ENCODE assay signal across 26 cellular contexts in the genomic region with DNA sequence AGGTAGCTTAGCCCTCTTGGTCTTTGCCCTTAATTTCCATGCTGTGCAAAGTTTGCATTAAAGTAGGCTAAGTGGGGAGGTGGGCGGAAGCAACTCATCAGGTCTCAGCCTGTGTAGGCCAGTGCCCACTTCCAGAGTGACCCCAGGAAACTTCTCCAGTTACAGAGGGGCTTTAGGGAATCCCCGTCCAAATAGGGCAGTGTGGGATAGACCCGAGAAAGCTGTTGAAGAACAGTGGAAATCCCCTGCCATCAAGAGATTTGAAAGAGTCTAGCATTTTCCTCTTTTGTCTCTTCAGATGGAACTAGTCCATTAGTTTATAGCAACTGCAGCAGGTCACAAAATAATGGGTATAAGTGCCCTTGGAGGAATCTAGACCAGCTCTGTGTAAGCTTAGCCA. TPM values are rescaled to one million over a fixed set of nuclear protein-coding genes. Genes with fewer than 3 reads are reported as not detected.
DNase-seq lines count a peak whose midpoint lies in the region; ATAC-seq, FAIRE-seq and TF ChIP-seq lines count a peak whose summit lies in the region.
"Had no signal": no experiment of that assay in that cellular context is flagged by ENCODE, and none has a peak within 500 bp of the region (broad histone marks: within the 10 kb centered on the region; RNA-seq: fewer than 3 reads in every experiment).

No MANE protein-coding gene starts in this region.

- H3K4me2 ChIP-seq in GM23338: no peak overlapping the region

- no peaks in the 10 kb centered on the region for H3K9me2 ChIP-seq in GM23338 (ENCODE audit: insufficient read depth)

- no peaks in the 10 kb centered on the region for H3K27me3 Mint-ChIP-seq in GM23338 (ENCODE audit: insufficient read depth, low read depth, poor library complexity)
- H3K27me3 Mint-ChIP-seq: central memory CD8-positive, alpha-beta T cell had no signal

- no peaks in the 10 kb centered on the region for H3K36me3 Mint-ChIP-seq in GM23338 (ENCODE audit: low read depth)

- H3K27me3 ChIP-seq in GM23338 (ENCODE audit: insufficient read depth) (peaks cover 5% of the 10 kb centered on the region; the same call in 1 of the 2 replicates), ascending aorta (no peaks in the 10 kb centered on the region)
- H3K27me3 ChIP-seq: esophagus squamous epithelium had no signal

- H2AFZ ChIP-seq in GM23338: no peak overlapping the region

- peak; percentile 24 for DNase-seq in GM10248 (ENCODE audit: extremely low spot score)
- DNase-seq in GM23338 (ENCODE audit: low spot score): no peak
- DNase-seq in NCI-H1092 (lab: John Stamatoyannopoulos, UW): no peak
- DNase-seq in ascending aorta (ENCODE audit: low spot score in 2 of 2): no peak
- no peak for DNase-seq in NCI-H2227 (lab: John Stamatoyannopoulos, UW; ENCODE audit: unreplicated experiment)
- no peak for DNase-seq in urothelium cell line (ENCODE audit: low spot score)
- DNase-seq: 8988T; activated CD4-positive, alpha-beta T cell treated with anti-CD3 and anti-CD28 coated beads for 48 hours; activated gamma-delta T cell treated with Interleukin-2 at 50 U/mL for 16 hours; amygdala; BE2C; effector CD8-positive, alpha-beta T cell; esophagus squamous epithelium; left cardiac atrium; midbrain; NCI-H2029 treated with DMSO at 0.1 percent for 48 hours; NCI-H526 treated with DMSO at 0.1 percent for 48 hours; psoas muscle; small intestine; stimulated activated CD8-positive, alpha-beta memory T cell treated with anti-CD3 and anti-CD28 coated beads, Interleukin-4, amount 100 ng/mL, for 48 hours had no signal

- no peaks in the 10 kb centered on the region for H3K9me3 Mint-ChIP-seq in GM23338
- H3K9me3 Mint-ChIP-seq: central memory CD8-positive, alpha-beta T cell had no signal

- 0 out of 3 replicates have a peak, but pooled peaks cover 4% of the 10 kb centered on the region for H3K4me1 Mint-ChIP-seq in GM23338
- H3K4me1 Mint-ChIP-seq: central memory CD8-positive, alpha-beta T cell had no signal

- POLR2A ChIA-PET in GM10248 (lab: Yijun Ruan, JAX): interaction anchor here (1.1 kb wide), 1 partner anchor 11 kb away, joined by 9 read pairs; no protein-coding TSS in a partner anchor

- H3K4me3 ChIP-seq in GM23338 (no peak overlapping the region), ascending aorta (no peak overlapping the region)
- H3K4me3 ChIP-seq: esophagus squamous epithelium, psoas muscle, thoracic aorta had no signal

- H3K27ac Mint-ChIP-seq in GM23338: no peak overlapping the region

- CTCF ChIA-PET in GM10248 (lab: Yijun Ruan, JAX): interaction anchor here (1.0 to 2.3 kb wide), 13 partner anchors 8 to 267 kb away, joined by 3 to 12 read pairs (median 5); a partner anchor contains a TSS

- no peak for TF ChIP-seq CTCF in GM10248 (IDR thresholded peaks at IDR 0.05; ENCODE audit: control extremely low read depth, extremely low read depth, low read depth, missing control alignments)
- TF ChIP-seq CTCF in GM23338 (conservative IDR thresholded peaks at IDR 0.05; ENCODE audit: low read depth in 2 of 2): no peak
- TF ChIP-seq CTCF in ascending aorta (IDR thresholded peaks at IDR 0.05): no peak

- ATAC-seq in GM19023 (IDR thresholded peaks at IDR 0.05; ENCODE audit: unreplicated experiment) (peak; percentile 59), GM23338 (0 out of 3 replicates have a peak, but pooled peaks have one; percentile 23), HG03342 (IDR thresholded peaks at IDR 0.05; ENCODE audit: unreplicated experiment) (peak; percentile 47)
- ATAC-seq: left cardiac atrium, psoas muscle, Right ventricle myocardium inferior had no signal

- intact Hi-C loops in ascending aorta (cut with DNase I): no loop called here

- no peaks in the 10 kb centered on the region for H3K79me2 ChIP-seq in GM23338 (replicated peaks; ENCODE audit: insufficient read depth)

- H3K4me1 ChIP-seq in GM23338 (ENCODE audit: insufficient read depth) (no peaks in the 10 kb centered on the region), ascending aorta (no peaks in the 10 kb centered on the region)
- H3K4me1 ChIP-seq: BE2C, esophagus squamous epithelium, psoas muscle had no signal

- no peaks in the 10 kb centered on the region for H3F3A ChIP-seq in GM23338 (replicated peaks; ENCODE audit: low read depth)

- no peaks in the 10 kb centered on the region for H3K36me3 ChIP-seq in GM23338 (ENCODE audit: insufficient read depth)
- no peaks in the 10 kb centered on the region for H3K36me3 ChIP-seq in ascending aorta
- H3K36me3 ChIP-seq: BE2C, esophagus squamous epithelium, thoracic aorta had no signal

- no peaks in the 10 kb centered on the region for H4K20me1 ChIP-seq in GM23338 (replicated peaks; ENCODE audit: insufficient read depth)

- no peak overlapping the region for H3K4me3 Mint-ChIP-seq in GM23338
- H3K4me3 Mint-ChIP-seq: central memory CD8-positive, alpha-beta T cell had no signal

- FAIRE-seq in urothelium cell line (lab: Jason Lieb, UNC): no peak
- FAIRE-seq: H1, small intestine had no signal

- no peaks in the 10 kb centered on the region for H3K9me3 ChIP-seq in ascending aorta
- H3K9me3 ChIP-seq: BE2C, esophagus squamous epithelium, psoas muscle, thoracic aorta had no signal

- H3K27ac ChIP-seq in GM23338 (ENCODE audit: low read depth) (no peak overlapping the region), ascending aorta (no peak overlapping the region)
- H3K27ac ChIP-seq: esophagus squamous epithelium, psoas muscle, thoracic aorta had no signal

TF ChIP-seq in GM23338, 12 proteins besides CTCF, POLR2A, EP300 and RAD21 (continues in another document):
- TF ChIP-seq, protein P1, sequence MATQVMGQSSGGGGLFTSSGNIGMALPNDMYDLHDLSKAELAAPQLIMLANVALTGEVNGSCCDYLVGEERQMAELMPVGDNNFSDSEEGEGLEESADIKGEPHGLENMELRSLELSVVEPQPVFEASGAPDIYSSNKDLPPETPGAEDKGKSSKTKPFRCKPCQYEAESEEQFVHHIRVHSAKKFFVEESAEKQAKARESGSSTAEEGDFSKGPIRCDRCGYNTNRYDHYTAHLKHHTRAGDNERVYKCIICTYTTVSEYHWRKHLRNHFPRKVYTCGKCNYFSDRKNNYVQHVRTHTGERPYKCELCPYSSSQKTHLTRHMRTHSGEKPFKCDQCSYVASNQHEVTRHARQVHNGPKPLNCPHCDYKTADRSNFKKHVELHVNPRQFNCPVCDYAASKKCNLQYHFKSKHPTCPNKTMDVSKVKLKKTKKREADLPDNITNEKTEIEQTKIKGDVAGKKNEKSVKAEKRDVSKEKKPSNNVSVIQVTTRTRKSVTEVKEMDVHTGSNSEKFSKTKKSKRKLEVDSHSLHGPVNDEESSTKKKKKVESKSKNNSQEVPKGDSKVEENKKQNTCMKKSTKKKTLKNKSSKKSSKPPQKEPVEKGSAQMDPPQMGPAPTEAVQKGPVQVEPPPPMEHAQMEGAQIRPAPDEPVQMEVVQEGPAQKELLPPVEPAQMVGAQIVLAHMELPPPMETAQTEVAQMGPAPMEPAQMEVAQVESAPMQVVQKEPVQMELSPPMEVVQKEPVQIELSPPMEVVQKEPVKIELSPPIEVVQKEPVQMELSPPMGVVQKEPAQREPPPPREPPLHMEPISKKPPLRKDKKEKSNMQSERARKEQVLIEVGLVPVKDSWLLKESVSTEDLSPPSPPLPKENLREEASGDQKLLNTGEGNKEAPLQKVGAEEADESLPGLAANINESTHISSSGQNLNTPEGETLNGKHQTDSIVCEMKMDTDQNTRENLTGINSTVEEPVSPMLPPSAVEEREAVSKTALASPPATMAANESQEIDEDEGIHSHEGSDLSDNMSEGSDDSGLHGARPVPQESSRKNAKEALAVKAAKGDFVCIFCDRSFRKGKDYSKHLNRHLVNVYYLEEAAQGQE (IDR thresholded peaks at IDR 0.05; ENCODE audit: unreplicated experiment): no peak
- no peak for TF ChIP-seq CREB1 (CRISPR knock-in tag; IDR thresholded peaks at IDR 0.05; ENCODE audit: low read depth)
- no peak for TF ChIP-seq STAT1 (IDR thresholded peaks at IDR 0.05; ENCODE audit: unreplicated experiment)
- TF ChIP-seq, protein P2, sequence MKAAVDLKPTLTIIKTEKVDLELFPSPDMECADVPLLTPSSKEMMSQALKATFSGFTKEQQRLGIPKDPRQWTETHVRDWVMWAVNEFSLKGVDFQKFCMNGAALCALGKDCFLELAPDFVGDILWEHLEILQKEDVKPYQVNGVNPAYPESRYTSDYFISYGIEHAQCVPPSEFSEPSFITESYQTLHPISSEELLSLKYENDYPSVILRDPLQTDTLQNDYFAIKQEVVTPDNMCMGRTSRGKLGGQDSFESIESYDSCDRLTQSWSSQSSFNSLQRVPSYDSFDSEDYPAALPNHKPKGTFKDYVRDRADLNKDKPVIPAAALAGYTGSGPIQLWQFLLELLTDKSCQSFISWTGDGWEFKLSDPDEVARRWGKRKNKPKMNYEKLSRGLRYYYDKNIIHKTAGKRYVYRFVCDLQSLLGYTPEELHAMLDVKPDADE (IDR thresholded peaks at IDR 0.05): no peak
- TF ChIP-seq EZH2 (IDR thresholded peaks at IDR 0.05; ENCODE audit: low read depth, unreplicated experiment): no peak
- no peak for TF ChIP-seq EZH2phosphoT487 (IDR thresholded peaks at IDR 0.05; ENCODE audit: unreplicated experiment)

RNA-seq across cellular contexts. Expression of a gene that starts 20.2 kb away (rescaled TPM):
- total RNA-seq in GM23338 (2014; rRNA removed; shearing (Covaris generic)): 151 and 174 TPM in 2 replicates
- 171 and 183 TPM in 2 replicates for polyA plus RNA-seq in GM23338 (2016; fragmentation: Nextera tagmentation; extraction: Ambion mirVana)
- total RNA-seq in ascending aorta: 123 TPM
